In the genomic region with DNA sequence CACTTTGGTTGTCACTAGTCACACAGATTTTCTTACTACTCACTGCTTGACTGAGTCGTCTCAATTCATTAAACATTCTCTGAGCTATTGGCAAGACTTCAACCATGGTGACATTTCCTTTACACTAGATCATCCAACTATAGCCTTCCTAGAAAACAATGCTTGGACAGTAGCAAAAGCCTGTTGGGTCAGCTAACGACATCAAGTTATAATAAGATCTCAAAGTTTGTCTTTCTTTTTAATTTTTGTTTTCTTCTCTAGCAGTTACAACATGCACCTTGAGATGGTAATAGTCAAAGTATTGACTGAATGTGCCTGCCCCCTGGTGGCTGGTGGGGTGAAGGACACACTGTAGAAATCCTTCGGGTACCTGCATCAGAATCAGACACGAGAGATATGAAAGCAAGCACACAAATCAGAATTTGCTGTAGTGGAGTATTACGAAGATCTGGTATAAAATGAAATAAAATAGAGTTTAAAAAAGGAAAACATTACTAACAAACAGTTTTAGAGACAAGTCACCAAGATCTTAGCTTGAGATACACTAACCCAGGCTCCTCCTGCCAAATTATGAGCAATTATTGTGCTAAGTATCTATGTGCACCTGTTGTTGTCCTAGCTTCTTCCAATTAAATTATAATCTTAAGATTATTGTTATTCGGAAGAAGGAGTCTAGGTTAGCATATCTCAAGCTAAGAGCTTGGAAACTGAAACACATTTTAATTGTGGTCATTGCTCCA, we compare ENCODE assay signal across 8 cellular contexts.
DNase-seq lines count a peak whose midpoint lies in the region; ATAC-seq, FAIRE-seq and TF ChIP-seq lines count a peak whose summit lies in the region.

No MANE protein-coding gene starts in this region.

- H3K9ac ChIP-seq in HepG2 (ENCODE audit: insufficient read depth, low read depth, low read length) = no peak overlapping the region

- 0 out of 3 replicates have a peak, but pooled peaks cover 3% of the 10 kb centered on the region for H3K4me1 ChIP-seq in A549
- no peaks in the 10 kb centered on the region for H3K4me1 ChIP-seq in HepG2 (ENCODE audit: insufficient read depth, low read length)

- no TSS peak for BruUV-seq in HepG2 (replicated peaks; lab: Mats Ljungman, UMichigan)

- DNase-seq in A549 (ENCODE audit: low read depth in 1 of 2, low spot score in 1 of 2) (peak; percentile 51 to 61), GM13976 (ENCODE audit: low spot score) (peak; percentile 48), NCI-H1694 treated with DMSO at 0.1 percent for 48 hours (lab: John Stamatoyannopoulos, UW) (peak; percentile 36), cerebellum (ENCODE audit: low spot score) (peak; percentile 17), HepG2 (ENCODE audit: low spot score) (peak; percentile 25)
- peak; percentile 48 to 73 (median 53) for DNase-seq in stimulated activated CD4-positive, alpha-beta T cell treated with anti-CD3 and anti-CD28 coated beads, TNF-alpha, amount 100 ng/mL, for 24 hours (ENCODE audit: low read depth in 3 of 3)

- WGBS in A549 (ENCODE audit: missing lambda C conversion rate) = 11% methylated on average over 6 of the region's 6 CpGs
- 3% methylated on average over 6 of the region's 6 CpGs for WGBS in HepG2 (ENCODE audit: low lambda C conversion rate)

- peak; percentile 85 for TF ChIP-seq CTCF in A549 (IDR thresholded peaks at IDR 0.05)
- peak; percentile 88 for TF ChIP-seq CTCF in GM13976 (IDR thresholded peaks at IDR 0.05; ENCODE audit: borderline replicate concordance, control extremely low read depth, extremely low read depth, insufficient read depth, missing control alignments)
- peak; percentile 81 for TF ChIP-seq CTCF in HepG2 (CRISPR knock-in tag; IDR thresholded peaks at IDR 0.05)

- H3K79me2 ChIP-seq in HepG2 (ENCODE audit: insufficient read depth, low read length) = no peaks in the 10 kb centered on the region

- no peak for TF ChIP-seq POLR2A in A549 (IDR thresholded peaks at IDR 0.05; ENCODE audit: low read length)
- no peak for TF ChIP-seq POLR2A in HepG2 (IDR thresholded peaks at IDR 0.05; ENCODE audit: insufficient read depth in 1 of 2, low read depth in 2 of 2, low read length in 2 of 2)

- H3K4me3 ChIP-seq in A549 (no peak overlapping the region), HepG2 (replicated peaks in 1 of 3; ENCODE audit: insufficient read depth in 1 of 3, low read depth in 2 of 3, low read length in 3 of 3) (no peak overlapping the region)

- H3K4me2 ChIP-seq in A549 = 0 out of 3 replicates have a peak overlapping the region, but pooled peaks have one; percentile 1
- no peak overlapping the region for H3K4me2 ChIP-seq in HepG2 (ENCODE audit: low read depth, low read length)

- H3K36me3 ChIP-seq in HepG2 (replicated peaks in 1 of 2; ENCODE audit: control insufficient read depth in 1 of 2, insufficient read depth in 2 of 2, low read length in 2 of 2) = no peaks in the 10 kb centered on the region

- H3K27me3 ChIP-seq in HepG2 (ENCODE audit: control insufficient read depth in 1 of 2, insufficient read depth in 2 of 2, low read length in 2 of 2) = no peaks in the 10 kb centered on the region

- ATAC-seq in A549 (peak; percentile 87 to 89; a peak in 4 of 6 replicates), HG02852 (IDR thresholded peaks at IDR 0.05; ENCODE audit: unreplicated experiment) (peak; percentile 84), HepG2 (peak; percentile 85)
- peak; percentile 62 to 68 for ATAC-seq in activated CD4-positive, CD25-positive, alpha-beta regulatory T cell treated with anti-CD3 and anti-CD28 coated beads, Interleukin-2, amount 50 U/mL, for 24 hours

- H3K27ac ChIP-seq in A549 = no peak overlapping the region
- H3K27ac ChIP-seq in HepG2 (ENCODE audit: extremely low read length, insufficient read depth, low read length) = no peak overlapping the region

- H4K20me1 ChIP-seq in HepG2 (ENCODE audit: insufficient read depth, low read length) = no peaks in the 10 kb centered on the region

- peak; percentile 79 to 82 for TF ChIP-seq RAD21 in A549 (conservative IDR thresholded peaks at IDR 0.05 in 1 of 2, IDR thresholded peaks at IDR 0.05 in 1 of 2)
- no peak for TF ChIP-seq RAD21 in HepG2 (CRISPR knock-in tag; IDR thresholded peaks at IDR 0.05)

- H3K9me3 ChIP-seq in A549 = no peaks in the 10 kb centered on the region
- H3K9me3 ChIP-seq in HepG2 (ENCODE audit: low read length) = no peaks in the 10 kb centered on the region

- no peak overlapping the region for H2AFZ ChIP-seq in HepG2 (ENCODE audit: low read length)

- TF ChIP-seq EP300 in A549 (IDR thresholded peaks at IDR 0.05) = no peak
- TF ChIP-seq EP300 in HepG2 (IDR thresholded peaks at IDR 0.05; ENCODE audit: low read depth in 2 of 2, low read length in 2 of 2) = no peak
- TF ChIP-seq EP300 in HepG2 (CRISPR knock-in tag; IDR thresholded peaks at IDR 0.05; ENCODE audit: borderline replicate concordance) = no peak

- FAIRE-seq in A549 (lab: Jason Lieb, UNC) (no peak), HepG2 (lab: Jason Lieb, UNC) (peak; percentile 86)

- CTCF ChIA-PET in A549 (lab: Yijun Ruan, JAX) = interaction anchor here (0.6 to 2.9 kb wide), 34 partner anchors 8 to 1136 kb away, joined by 3 to 13 read pairs (median 4); partner anchors contain the start of genes ARL15 and FST
- CTCF ChIA-PET in HepG2 (lab: Yijun Ruan, JAX; ENCODE audit: low intra/inter-chr PET ratio, low total read pairs) = interaction anchor here (1.3 to 1.8 kb wide), 3 partner anchors 803 to 1059 kb away, joined by 4 to 7 read pairs (median 6); no protein-coding TSS in a partner anchor

- in situ Hi-C loops in GM13976 (cut with MboI; ENCODE audit: low sequenced_read_pairs, unreplicated experiment) = loop anchor here (25.0 kb wide), 1 partner anchor 1042 kb away; no protein-coding TSS in a partner anchor
- in situ Hi-C loops in HepG2 (cut with HindIII; ENCODE audit: extremely low pct_ligation_motif_present, low pct_unique_long_range_greater_than_20kb) = loop anchor here (10.0 kb wide), 1 partner anchor 1054 kb away; no protein-coding TSS in a partner anchor

- POLR2A ChIA-PET in A549 (lab: Yijun Ruan, JAX) = no interaction called here
- POLR2A ChIA-PET in HepG2 (lab: Yijun Ruan, JAX) = no interaction called here

- intact Hi-C loops in HepG2 (cut with micrococcal nuclease; ENCODE audit: unreplicated experiment) = loop anchor here (1.0 to 10.0 kb wide), 3 partner anchors 264 to 967 kb away; no protein-coding TSS in a partner anchor

TF ChIP-seq in A549, 52 proteins besides CTCF, POLR2A, EP300 and RAD21:
- TF ChIP-seq ELK1 (IDR thresholded peaks at IDR 0.05; ENCODE audit: low read depth, low read length) (no peak), KDM1A (IDR thresholded peaks at IDR 0.05; ENCODE audit: low read depth) (no peak), RCOR1 (IDR thresholded peaks at IDR 0.05; ENCODE audit: low read depth, low read length) (no peak), SMC3 (IDR thresholded peaks at IDR 0.05) (peak; percentile 84), JUNB (IDR thresholded peaks at IDR 0.05) (no peak), FOSL2 (IDR thresholded peaks at IDR 0.05) (no peak), FOSL2 (CRISPR knock-in tag; IDR thresholded peaks at IDR 0.05) (no peak)
TF ChIP-seq in A549: peak in this region for 1.

TF ChIP-seq in HepG2, 621 proteins besides CTCF, POLR2A, EP300 and RAD21 (continues in another document):
- TF ChIP-seq MTA1 (CRISPR knock-in tag; IDR thresholded peaks at IDR 0.05; ENCODE audit: borderline replicate concordance) (no peak), ZNF558 (CRISPR knock-in tag; IDR thresholded peaks at IDR 0.05; ENCODE audit: borderline replicate concordance) (no peak), AGO2 (optimal IDR thresholded peaks at IDR 0.05; ENCODE audit: low read depth, low read length) (no peak), STAG1 (CRISPR knock-in tag; IDR thresholded peaks at IDR 0.05) (peak; percentile 78), SMC3 (IDR thresholded peaks at IDR 0.05; ENCODE audit: low read length) (peak; percentile 81), ZNF772 (CRISPR knock-in tag; IDR thresholded peaks at IDR 0.05) (no peak), RFX1 (IDR thresholded peaks at IDR 0.05) (no peak), ELF1 (CRISPR knock-in tag; IDR thresholded peaks at IDR 0.05) (no peak), CSRNP1 (CRISPR knock-in tag; IDR thresholded peaks at IDR 0.05) (no peak), ZZZ3 (CRISPR knock-in tag; IDR thresholded peaks at IDR 0.05; ENCODE audit: borderline replicate concordance) (no peak)
- TF ChIP-seq, protein P1, sequence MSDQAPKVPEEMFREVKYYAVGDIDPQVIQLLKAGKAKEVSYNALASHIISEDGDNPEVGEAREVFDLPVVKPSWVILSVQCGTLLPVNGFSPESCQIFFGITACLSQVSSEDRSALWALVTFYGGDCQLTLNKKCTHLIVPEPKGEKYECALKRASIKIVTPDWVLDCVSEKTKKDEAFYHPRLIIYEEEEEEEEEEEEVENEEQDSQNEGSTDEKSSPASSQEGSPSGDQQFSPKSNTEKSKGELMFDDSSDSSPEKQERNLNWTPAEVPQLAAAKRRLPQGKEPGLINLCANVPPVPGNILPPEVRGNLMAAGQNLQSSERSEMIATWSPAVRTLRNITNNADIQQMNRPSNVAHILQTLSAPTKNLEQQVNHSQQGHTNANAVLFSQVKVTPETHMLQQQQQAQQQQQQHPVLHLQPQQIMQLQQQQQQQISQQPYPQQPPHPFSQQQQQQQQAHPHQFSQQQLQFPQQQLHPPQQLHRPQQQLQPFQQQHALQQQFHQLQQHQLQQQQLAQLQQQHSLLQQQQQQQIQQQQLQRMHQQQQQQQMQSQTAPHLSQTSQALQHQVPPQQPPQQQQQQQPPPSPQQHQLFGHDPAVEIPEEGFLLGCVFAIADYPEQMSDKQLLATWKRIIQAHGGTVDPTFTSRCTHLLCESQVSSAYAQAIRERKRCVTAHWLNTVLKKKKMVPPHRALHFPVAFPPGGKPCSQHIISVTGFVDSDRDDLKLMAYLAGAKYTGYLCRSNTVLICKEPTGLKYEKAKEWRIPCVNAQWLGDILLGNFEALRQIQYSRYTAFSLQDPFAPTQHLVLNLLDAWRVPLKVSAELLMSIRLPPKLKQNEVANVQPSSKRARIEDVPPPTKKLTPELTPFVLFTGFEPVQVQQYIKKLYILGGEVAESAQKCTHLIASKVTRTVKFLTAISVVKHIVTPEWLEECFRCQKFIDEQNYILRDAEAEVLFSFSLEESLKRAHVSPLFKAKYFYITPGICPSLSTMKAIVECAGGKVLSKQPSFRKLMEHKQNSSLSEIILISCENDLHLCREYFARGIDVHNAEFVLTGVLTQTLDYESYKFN (CRISPR knock-in tag; conservative IDR thresholded peaks at IDR 0.05) = no peak

Comparison
In these comparisons a context has a peak if more than half of its experiments do, and no peak if none do; other contexts are left out.
1. Of the 38 proteins assayed by ChIP-seq in both HepG2 and A549: peak only in HepG2: none; only in A549: RAD21; in both: CTCF and SMC3; in neither: 35.